8 cellular contexts compared by ENCODE assay signal in the genomic region with DNA sequence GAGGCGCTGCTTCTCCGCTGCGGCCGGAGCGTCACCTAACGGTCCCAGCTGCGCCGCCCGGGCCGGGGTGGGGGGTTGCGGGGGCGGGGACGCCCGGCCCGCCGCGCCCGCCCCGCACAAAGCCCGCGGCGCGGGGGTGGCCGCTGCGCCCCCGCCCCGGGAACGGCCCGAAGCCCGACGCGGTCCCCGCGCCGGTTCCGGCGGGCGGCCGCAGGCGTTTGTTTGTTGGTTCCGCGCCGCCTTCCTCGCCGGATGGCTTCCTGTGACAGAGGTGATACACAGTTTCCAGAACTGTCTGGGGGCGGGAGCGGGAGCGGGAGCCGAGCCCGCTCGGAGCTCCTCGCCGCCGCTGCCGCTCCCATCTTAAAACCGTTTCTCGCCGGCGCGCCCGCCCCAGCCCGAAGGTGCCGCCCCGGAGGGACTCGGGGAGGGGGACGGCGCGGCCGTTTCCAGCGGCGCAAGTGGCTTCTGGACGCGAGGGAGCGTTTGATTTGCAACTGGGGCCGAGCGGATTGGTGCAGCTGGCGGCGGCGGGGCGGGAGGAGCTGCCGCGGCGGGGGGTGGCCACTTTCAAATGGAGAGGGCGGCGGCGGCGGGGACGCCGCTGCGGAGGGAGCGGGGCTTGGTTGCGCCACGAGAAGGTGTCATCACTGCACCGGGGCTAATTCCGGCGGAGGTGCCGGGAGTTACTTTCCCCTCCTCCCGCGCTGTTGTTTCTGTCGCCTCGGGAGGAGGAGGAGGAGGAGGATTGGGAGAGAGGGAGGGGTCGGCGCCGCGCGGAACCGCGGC. TPM values are rescaled to one million over a fixed set of nuclear protein-coding genes. Genes with fewer than 3 reads are reported as not detected.
DNase-seq lines count a peak whose midpoint lies in the region; ATAC-seq, FAIRE-seq and TF ChIP-seq lines count a peak whose summit lies in the region.

No MANE protein-coding gene starts in this region.

- H3K27ac Mint-ChIP-seq in neural crest cell (ENCODE audit: unreplicated experiment): peak overlapping the region; percentile 96

- no peaks in the 10 kb centered on the region for H3K27me3 Mint-ChIP-seq in neural crest cell (ENCODE audit: low read depth)

- TF ChIP-seq CTCF in LNCaP clone FGC (IDR thresholded peaks at IDR 0.05; ENCODE audit: control insufficient read depth, extremely low read depth, insufficient read depth): no peak
- no peak for TF ChIP-seq CTCF in RWPE2 (IDR thresholded peaks at IDR 0.05; ENCODE audit: poor library complexity, severe bottlenecking)
- TF ChIP-seq CTCF in neural crest cell (conservative IDR thresholded peaks at IDR 0.05): no peak

- peak overlapping the region; percentile 100 for H3K9ac ChIP-seq in ES-I3 (ENCODE audit: low read depth, low read length)
- peak overlapping the region; percentile 72 to 94 for H3K9ac ChIP-seq in stomach smooth muscle (ENCODE audit: low read length in 2 of 2)

- H3K36me3 Mint-ChIP-seq in neural crest cell (ENCODE audit: low read depth): peaks cover 2% of the 10 kb centered on the region

- peak; percentile 65 for DNase-seq in H54 (ENCODE audit: insufficient read length, low spot score)
- no peak for DNase-seq in LNCaP clone FGC (ENCODE audit: low read depth)
- DNase-seq in RWPE2 (ENCODE audit: low spot score): peak; percentile 85
- peak; percentile 69 for DNase-seq in activated effector memory CD4-positive, alpha-beta T cell treated with Interleukin-2 at 50 U/mL for 16 hours
- peak; percentile 80 for DNase-seq in fibroblast of the conjunctiva (ENCODE audit: low read depth)
- DNase-seq in neural crest cell (ENCODE audit: low read depth, low spot score): peak; percentile 82

- peak overlapping the region; percentile 93 for H3K4me3 Mint-ChIP-seq in neural crest cell

- H3K36me3 ChIP-seq in ES-I3 (ENCODE audit: insufficient read depth, low read length) (no peaks in the 10 kb centered on the region), RWPE2 (ENCODE audit: low read depth) (peaks cover 6% of the 10 kb centered on the region), stomach smooth muscle (ENCODE audit: control insufficient read depth in 2 of 2, insufficient read depth in 2 of 2, low read length in 2 of 2) (no peaks in the 10 kb centered on the region)

- H3K27ac ChIP-seq in RWPE2 (ENCODE audit: poor library complexity, severe bottlenecking): peak overlapping the region; percentile 88
- H3K27ac ChIP-seq in stomach smooth muscle (ENCODE audit: low read length): peak overlapping the region; percentile 94

- H3K4me1 ChIP-seq in ES-I3 (ENCODE audit: insufficient read depth, low read length): peaks cover 10% of the 10 kb centered on the region; the same call in 1 of the 2 replicates
- no peaks in the 10 kb centered on the region for H3K4me1 ChIP-seq in RWPE2 (ENCODE audit: insufficient read depth, poor library complexity, severe bottlenecking)
- no peaks in the 10 kb centered on the region for H3K4me1 ChIP-seq in stomach smooth muscle (ENCODE audit: control insufficient read depth, insufficient read depth, low read length)

- H3K27me3 ChIP-seq in RWPE2 (ENCODE audit: insufficient read depth, poor library complexity, severe bottlenecking): no peaks in the 10 kb centered on the region
- no peaks in the 10 kb centered on the region for H3K27me3 ChIP-seq in stomach smooth muscle (ENCODE audit: control insufficient read depth in 1 of 2, insufficient read depth in 2 of 2, low read length in 2 of 2)

- H3K9me3 Mint-ChIP-seq in neural crest cell: no peaks in the 10 kb centered on the region

- FAIRE-seq in H54 (lab: Jason Lieb, UNC): no peak

- ATAC-seq in RWPE2 (ENCODE audit: low read depth): peak; percentile 50

- H3K4me1 Mint-ChIP-seq in neural crest cell: peaks cover 16% of the 10 kb centered on the region

- H3K9me3 ChIP-seq in ES-I3 (ENCODE audit: control insufficient read depth, insufficient read depth, low read length) (no peaks in the 10 kb centered on the region), RWPE2 (ENCODE audit: severe bottlenecking) (no peaks in the 10 kb centered on the region), stomach smooth muscle (ENCODE audit: control insufficient read depth in 2 of 2, low read length in 2 of 2) (no peaks in the 10 kb centered on the region)

- TF ChIP-seq POLR2A in H54 (IDR thresholded peaks at IDR 0.05; ENCODE audit: low read depth, low read length): peak; percentile 47; the same call in 1 of the 2 replicates

- H3K4me3 ChIP-seq in LNCaP clone FGC (ENCODE audit: low read depth, low read length) (peak overlapping the region; percentile 80), RWPE2 (ENCODE audit: severe bottlenecking) (peak overlapping the region; percentile 75), stomach smooth muscle (ENCODE audit: low read length in 2 of 2) (peak overlapping the region; percentile 86 to 91)

RNA-seq across cellular contexts. Expression of a gene that starts 2.3 kb away (rescaled TPM):
- total RNA-seq in neural crest cell: 37.3 and 39.6 TPM in 2 replicates
